Comparison of ENCODE assay signal across 8 cellular contexts in the genomic region with DNA sequence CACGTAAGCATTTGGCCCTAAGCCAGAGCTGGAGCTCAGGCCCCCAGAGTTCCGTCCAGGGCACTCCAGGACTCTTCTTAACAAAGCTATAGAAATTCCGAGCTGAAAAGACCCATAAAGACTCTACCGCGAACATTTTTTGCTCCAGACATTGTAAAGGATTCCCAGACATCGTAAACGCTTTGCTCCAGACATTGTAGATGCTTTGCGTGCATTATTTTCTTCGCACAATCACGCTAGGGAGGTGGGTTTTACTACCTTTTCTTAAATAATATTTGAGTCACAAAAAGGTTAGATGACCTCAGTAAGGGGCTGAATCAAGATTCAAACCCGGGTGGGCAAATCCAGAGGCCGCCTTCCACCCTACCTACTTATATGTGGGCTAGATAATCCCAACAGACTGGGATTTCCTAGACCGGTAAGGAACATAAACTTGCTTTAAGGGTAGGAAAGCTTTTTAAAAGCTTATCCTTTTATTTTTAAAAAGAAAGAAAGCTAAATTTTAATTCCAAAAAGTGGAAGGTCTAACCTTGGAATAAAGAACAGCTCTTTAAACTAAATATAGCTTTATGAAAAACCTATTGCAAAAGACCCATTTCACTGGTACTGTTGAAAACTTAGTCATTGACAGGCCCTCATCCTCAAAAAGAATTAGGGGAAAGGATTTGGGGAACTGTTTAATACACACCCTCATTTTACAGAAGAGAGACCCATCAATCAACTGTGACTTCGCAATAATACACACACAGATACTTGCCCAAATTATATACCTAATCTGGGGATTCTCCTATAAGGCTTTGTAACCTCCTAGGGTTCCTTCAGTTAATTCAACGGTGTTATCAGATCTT. TPM values are rescaled to one million over a fixed set of nuclear protein-coding genes. Genes with fewer than 3 reads are reported as not detected.
DNase-seq lines count a peak whose midpoint lies in the region; TF ChIP-seq lines count a peak whose summit lies in the region.

No MANE protein-coding gene starts in this region.

- peaks cover 81% of the 10 kb centered on the region for H3K4me1 Mint-ChIP-seq in CD14-positive monocyte

- H3K27ac ChIP-seq in Karpas-422 (ENCODE audit: low read length): peak overlapping the region; percentile 86
- peak overlapping the region; percentile 94 to 97 for H3K27ac ChIP-seq in ascending aorta
- H3K27ac ChIP-seq in thyroid gland: peak overlapping the region; percentile 97 to 99 (median 99)

- H3K4me1 ChIP-seq in Karpas-422 (ENCODE audit: low read length) (peaks cover 61% of the 10 kb centered on the region), ascending aorta (peaks cover 11 to 33% of the 10 kb centered on the region in 2 donors), thyroid gland (peaks cover 15 to 74% of the 10 kb centered on the region in 2 donors)

- no peaks in the 10 kb centered on the region for H3K9me3 ChIP-seq in Karpas-422 (ENCODE audit: low read length)
- no peaks in the 10 kb centered on the region for H3K9me3 ChIP-seq in ascending aorta
- no peaks in the 10 kb centered on the region for H3K9me3 ChIP-seq in thyroid gland

- H3K36me3 ChIP-seq in Karpas-422 (ENCODE audit: insufficient read depth, low read length) (peaks cover 21% of the 10 kb centered on the region), ascending aorta (no peaks in the 10 kb centered on the region), thyroid gland (no peaks in the 10 kb centered on the region)

- intact Hi-C loops in CD14-positive monocyte (cut with micrococcal nuclease): loop anchor here in 1 of 2 donors (2.0 kb wide), 2 partner anchors 13 to 23 kb away; no protein-coding TSS in a partner anchor
- intact Hi-C loops in ascending aorta (cut with DNase I): loop anchor here (1.0 to 5.0 kb wide), 2 partner anchors 12 to 59 kb away; partner anchors contain the start of gene GPX3
- intact Hi-C loops in thyroid gland (cut with DNase I): no loop called here

- no peak for DNase-seq in CD14-positive monocyte (ENCODE audit: low spot score)
- DNase-seq in Karpas-422: no peak
- DNase-seq in ascending aorta (ENCODE audit: low spot score in 2 of 2): no peak
- peak; percentile 62 for DNase-seq in kidney glomerular epithelial cell (lab: John Stamatoyannopoulos, UW)
- no peak for DNase-seq in thyroid gland
- no peak for DNase-seq in GM19238 (ENCODE audit: insufficient read length, low spot score)
- no peak for DNase-seq in GM20000 (ENCODE audit: low spot score)
- no peak for DNase-seq in NCI-H1048 (lab: John Stamatoyannopoulos, UW)

- peak overlapping the region; percentile 81 to 90 for H3K4me3 Mint-ChIP-seq in CD14-positive monocyte

- H3K79me2 ChIP-seq in Karpas-422 (ENCODE audit: low read length): peaks cover 47% of the 10 kb centered on the region

- peak overlapping the region; percentile 94 to 98 (median 97) for H3K27ac Mint-ChIP-seq in CD14-positive monocyte

- peak overlapping the region; percentile 99 for H3K4me2 ChIP-seq in Karpas-422 (ENCODE audit: low read depth, low read length, poor library complexity, severe bottlenecking)

- H3K9me2 ChIP-seq in Karpas-422 (replicated peaks; ENCODE audit: insufficient read depth, low read length): no peaks in the 10 kb centered on the region

- peaks cover 0 to 1% (median 0%) of the 10 kb centered on the region in 3 donors for H3K27me3 Mint-ChIP-seq in CD14-positive monocyte (ENCODE audit: low read depth in 3 of 3)

- peak overlapping the region; percentile 19; the same call in 1 of the 2 replicates for H2AFZ ChIP-seq in Karpas-422 (ENCODE audit: low read length)

- H4K20me1 ChIP-seq in Karpas-422 (ENCODE audit: insufficient read depth, low read depth, low read length): no peaks in the 10 kb centered on the region

- no peak for TF ChIP-seq POLR2A in thyroid gland (IDR thresholded peaks at IDR 0.05)

- H3K9ac ChIP-seq in Karpas-422 (ENCODE audit: low read length): peak overlapping the region; percentile 99

- no peaks in the 10 kb centered on the region for H3K9me3 Mint-ChIP-seq in CD14-positive monocyte

- H3K4me3 ChIP-seq in Karpas-422 (ENCODE audit: low read length) (peak overlapping the region; percentile 94), ascending aorta (peak overlapping the region; percentile 75 to 91), thyroid gland (replicated peaks in 1 of 3) (peak overlapping the region; percentile 54 to 62 (median 61))

- WGBS in thyroid gland, 2 donors: 15 to 16% methylated on average over 14 to 15 of the region's 15 CpGs

- peaks cover 27 to 29% of the 10 kb centered on the region in 2 donors for H3K36me3 Mint-ChIP-seq in CD14-positive monocyte

- no peaks in the 10 kb centered on the region for H3K27me3 ChIP-seq in Karpas-422 (ENCODE audit: low read length)
- no peaks in the 10 kb centered on the region for H3K27me3 ChIP-seq in ascending aorta
- H3K27me3 ChIP-seq in thyroid gland: no peaks in the 10 kb centered on the region

- TF ChIP-seq CTCF in CD14-positive monocyte (IDR thresholded peaks at IDR 0.05) (no peak), ascending aorta (IDR thresholded peaks at IDR 0.05) (no peak), thyroid gland (IDR thresholded peaks at IDR 0.05) (no peak), GM20000 (IDR thresholded peaks at IDR 0.05; ENCODE audit: extremely low read depth, missing control alignments) (no peak)

RNA-seq across cellular contexts. Expression of gene TNIP1, which starts 0.8 kb away (rescaled TPM):
- 10 to 100 TPM; 30.8 to 46.4 TPM for polyA plus RNA-seq in CD14-positive monocyte
- 106 and 205 TPM in 2 replicates for total RNA-seq in Karpas-422 (2014; rRNA removed; shearing (Covaris generic); ENCODE audit: low replicate concordance)
- total RNA-seq in ascending aorta (54.6 TPM), thyroid gland (100 to 1,000 TPM in 1 of 4 donors, 10 to 100 TPM in 3; 74.4 to 115 (median 94.7) TPM)
